In the genomic region with DNA sequence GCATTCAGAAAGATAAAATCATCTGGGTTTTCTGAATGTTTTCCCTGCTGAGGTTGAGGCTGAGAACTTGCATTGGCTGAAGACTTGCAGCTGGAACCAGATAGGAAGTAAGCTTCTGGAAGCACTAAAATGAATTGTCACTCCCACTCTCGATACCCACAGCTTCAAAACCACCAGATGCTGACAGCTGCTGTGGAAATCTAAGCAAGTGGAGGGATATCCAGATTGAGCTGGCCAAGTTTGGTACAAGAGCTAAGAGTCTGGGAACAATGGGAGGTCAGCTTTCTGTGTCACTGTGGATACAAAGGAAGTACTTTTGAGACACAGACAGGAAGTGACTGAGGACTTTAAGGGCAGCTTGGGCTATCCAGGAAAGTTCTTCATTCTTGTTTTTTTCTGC, we compare ENCODE assay signal across 1 cellular context.
TF ChIP-seq lines count a peak whose summit lies in the region.

No MANE protein-coding gene starts in this region.

TF ChIP-seq in IMR-90, 13 proteins besides CTCF, POLR2A, EP300 and RAD21:
- no peak for TF ChIP-seq CEBPB (IDR thresholded peaks at IDR 0.05; ENCODE audit: low read depth, low read length)
